In the genomic region with DNA sequence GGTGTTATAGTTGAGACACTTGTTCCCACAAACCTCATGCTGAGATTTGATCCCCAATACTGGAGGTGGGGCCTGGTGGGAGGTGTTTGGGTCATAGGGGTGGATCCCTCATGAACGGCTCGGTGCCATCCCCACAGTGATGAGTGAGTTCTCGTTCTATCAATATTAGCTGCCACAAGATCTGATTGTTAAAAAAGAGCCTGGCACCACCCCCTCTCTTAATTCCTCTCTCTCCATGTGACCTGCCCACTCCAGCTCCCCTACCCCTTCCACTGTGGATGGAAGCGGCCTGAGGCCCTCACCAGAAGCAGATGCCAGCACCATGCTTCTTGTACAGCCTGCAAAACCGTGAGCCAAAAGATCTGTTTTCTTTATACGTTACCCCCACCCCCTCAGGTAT, we compare ENCODE assay signal across 19 cellular contexts. TPM values are rescaled to one million over a fixed set of nuclear protein-coding genes. Genes with fewer than 3 reads are reported as not detected.
"Had no signal": no experiment of that assay in that cellular context is flagged by ENCODE, and none has a peak within 500 bp of the region (broad histone marks: within the 10 kb centered on the region; RNA-seq: fewer than 3 reads in every experiment).

No MANE protein-coding gene starts in this region.

- H3K4me3 Mint-ChIP-seq: activated naive CD4-positive, alpha-beta T cell treated with anti-CD3 and anti-CD28 coated beads, Interleukin-2, amount 50 U/mL, for 24 hours; natural killer cell had no signal

- DNase-seq: activated gamma-delta T cell; cortex of kidney; effector CD4-positive, alpha-beta T cell; heart right ventricle; mesendoderm; natural killer cell; nucleus accumbens; posterior cingulate gyrus; retina; stimulated activated CD4-positive, alpha-beta T cell treated with anti-CD3 and anti-CD28 coated beads, Interleukin-12 subunit alpha, Interleukin-12 subunit beta, amount 100 ng/mL, for 4 hours; stimulated activated CD4-positive, alpha-beta T cell treated with anti-CD3 and anti-CD28 coated beads, Interleukin-1b, Interleukin-23, amount 100 ng/mL, for 48 hours; stimulated activated naive CD8-positive, alpha-beta T cell treated with anti-CD3 and anti-CD28 coated beads, Interleukin-15, Interleukin-2, amounts not matched to agents 100 U/mL and 50 U/mL, for 24 hours; substantia nigra; tibial artery had no signal

- H3K4me3 ChIP-seq: breast epithelium, vagina had no signal

- H3K27ac Mint-ChIP-seq: activated naive CD4-positive, alpha-beta T cell treated with anti-CD3 and anti-CD28 coated beads, Interleukin-2, amount 50 U/mL, for 24 hours; natural killer cell had no signal

- H3K36me3 ChIP-seq: ascending aorta, breast epithelium, esophagus muscularis mucosa, heart right ventricle, tibial artery, vagina had no signal

- H3K27me3 ChIP-seq: ascending aorta, breast epithelium, esophagus muscularis mucosa, heart right ventricle, tibial artery, vagina had no signal

- ATAC-seq: heart right ventricle; natural killer cell; stimulated activated naive CD8-positive, alpha-beta T cell treated with anti-CD3 and anti-CD28 coated beads, Interleukin-15, Interleukin-2, amounts not matched to agents 100 U/mL and 50 U/mL, for 24 hours had no signal

- H3K27ac ChIP-seq: breast epithelium had no signal

- H3K27me3 Mint-ChIP-seq: activated naive CD4-positive, alpha-beta T cell treated with anti-CD3 and anti-CD28 coated beads, Interleukin-2, amount 50 U/mL, for 24 hours had no signal

- H3K9me3 ChIP-seq: ascending aorta, breast epithelium, esophagus muscularis mucosa, heart right ventricle, tibial artery, vagina had no signal

- H3K9me3 Mint-ChIP-seq: activated naive CD4-positive, alpha-beta T cell treated with anti-CD3 and anti-CD28 coated beads, Interleukin-2, amount 50 U/mL, for 24 hours; natural killer cell had no signal

- H3K36me3 Mint-ChIP-seq: natural killer cell had no signal

RNA-seq across cellular contexts. Expression of gene FBXW10B, which starts 33.5 kb away (rescaled TPM):
- total RNA-seq: ascending aorta had no signal
